ENCODE assay signal across 9 cellular contexts in the genomic region with DNA sequence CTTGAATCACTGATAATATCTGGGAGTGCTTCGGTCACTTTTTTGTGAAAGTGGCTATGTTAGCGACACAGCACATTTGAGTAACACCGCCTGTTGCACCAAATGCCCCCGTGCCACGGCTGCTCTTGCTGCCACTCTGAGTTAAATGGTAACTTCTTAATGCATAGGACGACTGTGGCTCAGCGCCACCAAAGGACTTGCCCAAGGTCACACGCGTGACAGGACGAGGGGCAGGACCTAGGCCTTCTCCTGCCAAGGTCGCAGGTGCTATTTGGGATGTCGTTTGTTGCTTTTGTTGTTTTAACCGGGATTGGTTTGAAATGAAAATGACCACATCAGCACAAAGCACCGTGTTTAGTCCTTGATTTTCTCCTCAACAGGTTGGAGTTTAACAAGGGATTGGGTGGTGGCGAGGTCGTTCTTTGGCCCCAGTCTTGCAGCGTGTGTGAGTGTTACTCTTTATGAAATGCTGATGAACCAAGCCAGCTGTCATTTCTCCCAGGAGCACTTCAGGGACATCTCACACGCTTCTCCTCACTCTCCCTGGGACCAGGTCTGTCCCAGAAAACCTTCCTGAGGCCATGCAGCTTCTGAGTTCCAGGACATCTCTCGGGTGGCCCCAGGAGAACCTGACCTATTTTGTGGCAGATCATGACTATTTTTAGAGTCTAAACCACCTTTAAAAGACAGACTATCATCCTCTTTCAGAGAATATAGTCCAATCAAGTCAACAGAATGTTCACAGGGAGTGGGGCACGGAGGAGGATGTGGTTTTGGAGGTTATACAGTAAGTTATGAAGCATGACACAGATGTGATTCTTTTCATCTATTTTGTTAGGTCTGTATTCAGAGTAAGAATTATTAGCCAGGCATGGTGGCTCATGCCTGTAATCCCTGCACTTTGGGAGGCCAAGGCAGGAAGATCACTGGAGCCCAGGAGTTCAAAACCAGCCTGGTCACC. TPM values are rescaled to one million over a fixed set of nuclear protein-coding genes. Genes with fewer than 3 reads are reported as not detected.
DNase-seq lines count a peak whose midpoint lies in the region; ATAC-seq and TF ChIP-seq lines count a peak whose summit lies in the region.
"Had no signal": no experiment of that assay in that cellular context is flagged by ENCODE, and none has a peak within 500 bp of the region (broad histone marks: within the 10 kb centered on the region; RNA-seq: fewer than 3 reads in every experiment).

No MANE protein-coding gene starts in this region.

- no peak overlapping the region for H3K4me3 ChIP-seq in BJ (ENCODE audit: low read depth, low read length)
- H3K4me3 ChIP-seq: lower lobe of right lung had no signal

- H3K36me3 ChIP-seq in BJ (ENCODE audit: control insufficient read depth, insufficient read depth, low read length) = peaks cover 12% of the 10 kb centered on the region
- H3K36me3 ChIP-seq: lower lobe of right lung had no signal

- H3K27me3 ChIP-seq in BJ (ENCODE audit: control insufficient read depth, insufficient read depth, low read length) = no peaks in the 10 kb centered on the region

- POLR2A ChIA-PET in BJ (lab: Charles Lee) = no interaction called here

- peak; percentile 49 for ATAC-seq in HG02885 (IDR thresholded peaks at IDR 0.05; ENCODE audit: poor library complexity, unreplicated experiment)
- ATAC-seq: lower lobe of right lung had no signal

- peak; percentile 34 for DNase-seq in BJ (ENCODE audit: low read depth)
- peak; percentile 44 for DNase-seq in activated CD4-positive, alpha-beta T cell treated with anti-CD3 and anti-CD28 coated beads, Interleukin-2, amount 50 U/mL, for 1 hour
- DNase-seq in iris pigment epithelial cell (ENCODE audit: low read depth) = peak; percentile 86
- no peak for DNase-seq in cerebellum (ENCODE audit: low spot score)
- DNase-seq in Kasumi-1 (lab: John Stamatoyannopoulos, UW) = no peak
- no peak for DNase-seq in NCI-H524 (lab: John Stamatoyannopoulos, UW)
- no peak for DNase-seq in NCI-H1048 (lab: John Stamatoyannopoulos, UW)
- DNase-seq: lower lobe of right lung had no signal

- TF ChIP-seq CTCF in BJ (IDR thresholded peaks at IDR 0.05; ENCODE audit: insufficient read depth, low read depth, low read length) = no peak

- CTCF ChIA-PET in BJ (lab: Yijun Ruan, JAX) = no interaction called here

RNA-seq across cellular contexts. Expression of a gene that starts 49.9 kb away (rescaled TPM):
- 28.2 and 29.8 TPM in 2 replicates for polyA plus RNA-seq in BJ (2011; rRNA removed)
- polyA minus RNA-seq in BJ (2011; rRNA and poly(A)+ RNA removed) = 43.7 and 64.0 TPM in 2 replicates
- total RNA-seq in cerebellum = 26.7 TPM

Comparison
In these comparisons a context has a peak if more than half of its experiments do, and no peak if none do; other contexts are left out.
1. DNase-seq: peak in BJ (single experiment), activated CD4-positive, alpha-beta T cell treated with anti-CD3 and anti-CD28 coated beads, Interleukin-2, amount 50 U/mL, for 1 hour (single experiment) and iris pigment epithelial cell (single experiment); none in cerebellum (single experiment), Kasumi-1 (0 of 2), NCI-H524 (0 of 2) and NCI-H1048 (single experiment).